Comparison of ENCODE assay signal across 9 cellular contexts in genomic region chr1:89274431-89274857, GRCh38. TPM values are rescaled to one million over a fixed set of nuclear protein-coding genes. Genes with fewer than 3 reads are reported as not detected.
DNase-seq lines count a peak whose midpoint lies in the region; ATAC-seq and TF ChIP-seq lines count a peak whose summit lies in the region.
"Had no signal": no experiment of that assay in that cellular context is flagged by ENCODE, and none has a peak within 500 bp of the region (broad histone marks: within the 10 kb centered on the region; RNA-seq: fewer than 3 reads in every experiment).

No MANE protein-coding gene starts in this region.

- peak; percentile 29 for ATAC-seq in HG03432 (IDR thresholded peaks at IDR 0.05; ENCODE audit: unreplicated experiment)
- peak; percentile 72 for ATAC-seq in activated naive CD8-positive, alpha-beta T cell treated with anti-CD3 and anti-CD28 coated beads, Interleukin-2, amount 50 U/mL, for 24 hours
- ATAC-seq in left lobe of liver, result peak; percentile 82
- ATAC-seq in GM21528 (IDR thresholded peaks at IDR 0.05; ENCODE audit: low FRiP score, unreplicated experiment), result no peak
- no peak for ATAC-seq in GM18502 (IDR thresholded peaks at IDR 0.05; ENCODE audit: poor library complexity, unreplicated experiment)

- H3K27me3 Mint-ChIP-seq in activated naive CD8-positive, alpha-beta T cell treated with anti-CD3 and anti-CD28 coated beads, Interleukin-2, amount 50 U/mL, for 24 hours, result no peaks in the 10 kb centered on the region

- peak overlapping the region; percentile 78 for H3K4me3 Mint-ChIP-seq in activated naive CD8-positive, alpha-beta T cell treated with anti-CD3 and anti-CD28 coated beads, Interleukin-2, amount 50 U/mL, for 24 hours

- DNase-seq in AG08396 (ENCODE audit: low spot score), result peak; percentile 47
- DNase-seq in activated naive CD8-positive, alpha-beta T cell treated with anti-CD3 and anti-CD28 coated beads, Interleukin-2, amount 50 U/mL, for 24 hours, result no peak
- no peak for DNase-seq in left lobe of liver (ENCODE audit: low spot score)
- DNase-seq in brain microvascular endothelial cell, result no peak
- DNase-seq in NCI-H1436 (lab: John Stamatoyannopoulos, UW), result no peak
- DNase-seq: T-helper 9 cell had no signal

- H3K4me1 Mint-ChIP-seq in activated naive CD8-positive, alpha-beta T cell treated with anti-CD3 and anti-CD28 coated beads, Interleukin-2, amount 50 U/mL, for 24 hours, result peaks cover 86% of the 10 kb centered on the region

- no peaks in the 10 kb centered on the region for H3K27me3 ChIP-seq in brain microvascular endothelial cell (replicated peaks)

- peak overlapping the region; percentile 95 for H3K27ac Mint-ChIP-seq in activated naive CD8-positive, alpha-beta T cell treated with anti-CD3 and anti-CD28 coated beads, Interleukin-2, amount 50 U/mL, for 24 hours

- H3K36me3 ChIP-seq in brain microvascular endothelial cell (replicated peaks), result no peaks in the 10 kb centered on the region

- H3K9me3 Mint-ChIP-seq in activated naive CD8-positive, alpha-beta T cell treated with anti-CD3 and anti-CD28 coated beads, Interleukin-2, amount 50 U/mL, for 24 hours, result peaks cover 4% of the 10 kb centered on the region

- H3K27ac ChIP-seq in brain microvascular endothelial cell, result no peak overlapping the region

- peaks cover 15% of the 10 kb centered on the region for H3K36me3 Mint-ChIP-seq in activated naive CD8-positive, alpha-beta T cell treated with anti-CD3 and anti-CD28 coated beads, Interleukin-2, amount 50 U/mL, for 24 hours (ENCODE audit: low read depth)

- TF ChIP-seq CTCF in brain microvascular endothelial cell (IDR thresholded peaks at IDR 0.05; ENCODE audit: low read depth, low read length, missing control alignments), result no peak

- no peak overlapping the region for H3K4me3 ChIP-seq in brain microvascular endothelial cell (ENCODE audit: low read depth, low read length)

- in situ Hi-C loops in brain microvascular endothelial cell (cut with HindIII; ENCODE audit: low pct_ligation_motif_present, low sequenced_read_pairs), result no loop called here

RNA-seq across cellular contexts. Expression of gene GBP5, which starts 1.8 kb away (rescaled TPM):
- 0.68 TPM for total RNA-seq in left lobe of liver

Comparison
In these comparisons a context has a peak if more than half of its experiments do, and no peak if none do; other contexts are left out.
1. ATAC-seq: peak in HG03432 (single experiment), activated naive CD8-positive, alpha-beta T cell treated with anti-CD3 and anti-CD28 coated beads, Interleukin-2, amount 50 U/mL, for 24 hours (single experiment) and left lobe of liver (single experiment); none in GM21528 (single experiment) and GM18502 (single experiment).